ENCODE assay signal across 19 cellular contexts in genomic region chr4:4658051-4658450, GRCh38.
"Had no signal": no experiment of that assay in that cellular context is flagged by ENCODE, and none has a peak within 500 bp of the region (broad histone marks: within the 10 kb centered on the region; RNA-seq: fewer than 3 reads in every experiment).

No MANE protein-coding gene starts in this region.

- H3K27ac Mint-ChIP-seq: activated B cell treated with CpG ODN at 0.5 μM for 24 hours; activated CD8-positive, alpha-beta T cell treated with anti-CD3 and anti-CD28 coated beads, Interleukin-2, amount 10 ng/mL, durations not matched to agents 7 days and 5 days; activated naive CD8-positive, alpha-beta T cell; activated T-cell treated with anti-CD3 and anti-CD28 coated beads, Interleukin-2, amount 50 U/mL, for 72 hours; brain; dendritic cell treated with granulocyte-macrophage colony-stimulating factor and Interleukin-4, amounts not matched to agents 40 ng/mL and 50 ng/mL, for 4 days; effector memory CD8-positive, alpha-beta T cell; stimulated activated memory B cell treated with anti-CD40 and anti-IgM and Interleukin-4, amounts not matched to agents 10 μg/mL and 1 μg/mL and 100 μg/mL, for 72 hours; T-helper 17 cell had no signal

- H3K27me3 Mint-ChIP-seq: activated B cell treated with CpG ODN at 0.5 μM for 24 hours; activated naive CD8-positive, alpha-beta T cell; central memory CD8-positive, alpha-beta T cell; effector memory CD8-positive, alpha-beta T cell; stimulated activated memory B cell treated with anti-CD40 and anti-IgM and Interleukin-4, amounts not matched to agents 10 μg/mL and 1 μg/mL and 100 μg/mL, for 72 hours; T-helper 17 cell had no signal

- DNase-seq: activated B cell treated with CpG ODN at 0.5 μM for 24 hours; activated CD4-positive, alpha-beta T cell treated with anti-CD3 and anti-CD28 coated beads for 48 hours; activated CD8-positive, alpha-beta memory T cell treated with anti-CD3 and anti-CD28 coated beads, Interleukin-2, amount 50 U/mL, for 4 hours; activated CD8-positive, alpha-beta T cell treated with anti-CD3 and anti-CD28 coated beads, Interleukin-2, amount 10 ng/mL, durations not matched to agents 7 days and 5 days; activated gamma-delta T cell treated with Interleukin-2 at 50 U/mL for 16 hours; activated T-cell treated with anti-CD3 and anti-CD28 coated beads, Interleukin-2, amount 50 U/mL, for 72 hours; effector memory CD8-positive, alpha-beta T cell; heart left ventricle; pancreas; retina; stimulated activated CD4-positive, alpha-beta T cell treated with anti-CD3 and anti-CD28 coated beads, Interleukin-2, amount 100 ng/mL, for 48 hours; T-helper 17 cell; thyroid gland; uterus had no signal

- H3K9me3 Mint-ChIP-seq: activated B cell treated with CpG ODN at 0.5 μM for 24 hours; activated T-cell treated with anti-CD3 and anti-CD28 coated beads, Interleukin-2, amount 50 U/mL, for 72 hours; central memory CD8-positive, alpha-beta T cell; effector memory CD8-positive, alpha-beta T cell had no signal

- ATAC-seq: activated CD8-positive, alpha-beta T cell treated with anti-CD3 and anti-CD28 coated beads, Interleukin-2, amount 10 ng/mL, durations not matched to agents 7 days and 5 days; activated T-cell treated with anti-CD3 and anti-CD28 coated beads, Interleukin-2, amount 50 U/mL, for 72 hours; effector memory CD8-positive, alpha-beta T cell; heart left ventricle; pancreas; stimulated activated memory B cell treated with anti-CD40 and anti-IgM and Interleukin-4, amounts not matched to agents 10 μg/mL and 1 μg/mL and 100 μg/mL, for 72 hours; T-helper 17 cell had no signal

- H3K4me3 Mint-ChIP-seq: activated B cell treated with CpG ODN at 0.5 μM for 24 hours; activated CD8-positive, alpha-beta T cell treated with anti-CD3 and anti-CD28 coated beads, Interleukin-2, amount 10 ng/mL, durations not matched to agents 7 days and 5 days; activated naive CD8-positive, alpha-beta T cell; activated T-cell treated with anti-CD3 and anti-CD28 coated beads, Interleukin-2, amount 50 U/mL, for 72 hours; brain; central memory CD8-positive, alpha-beta T cell; dendritic cell treated with granulocyte-macrophage colony-stimulating factor and Interleukin-4, amounts not matched to agents 40 ng/mL and 50 ng/mL, for 4 days; effector memory CD8-positive, alpha-beta T cell; stimulated activated memory B cell treated with anti-CD40 and anti-IgM and Interleukin-4, amounts not matched to agents 10 μg/mL and 1 μg/mL and 100 μg/mL, for 72 hours; T-helper 17 cell had no signal

- H3K4me1 Mint-ChIP-seq: activated B cell treated with CpG ODN at 0.5 μM for 24 hours; brain; central memory CD8-positive, alpha-beta T cell; stimulated activated memory B cell treated with anti-CD40 and anti-IgM and Interleukin-4, amounts not matched to agents 10 μg/mL and 1 μg/mL and 100 μg/mL, for 72 hours; T-helper 17 cell had no signal
